Comparison of ENCODE assay signal across 8 cellular contexts in genomic region chr1:231419738-231420298, GRCh38. TPM values are rescaled to one million over a fixed set of nuclear protein-coding genes. Genes with fewer than 3 reads are reported as not detected.
A peak's percentile ranks its signal among the peaks of the same experiment; 100 is the strongest.
DNase-seq lines count a peak whose midpoint lies in the region; ATAC-seq and TF ChIP-seq lines count a peak whose summit lies in the region.

No MANE protein-coding gene starts in this region.

- TF ChIP-seq CTCF in AG04449 (IDR thresholded peaks at IDR 0.05; ENCODE audit: insufficient read depth, low read length, missing control alignments) (no peak), brain microvascular endothelial cell (IDR thresholded peaks at IDR 0.05; ENCODE audit: low read depth, low read length, missing control alignments) (no peak)

- H3K36me3 ChIP-seq in brain microvascular endothelial cell (replicated peaks) = no peaks in the 10 kb centered on the region
- H3K36me3 ChIP-seq in muscle layer of colon (ENCODE audit: insufficient read depth, low read length) = no peaks in the 10 kb centered on the region

- H3K27me3 Mint-ChIP-seq in IgD-negative memory B cell = no peaks in the 10 kb centered on the region

- H3K4me1 ChIP-seq in muscle layer of colon (ENCODE audit: insufficient read depth, low read length) = peaks cover 45% of the 10 kb centered on the region

- CTCF ChIA-PET in AG04449 (lab: Yijun Ruan, JAX) = interaction anchor here (1.1 to 3.9 kb wide), 6 partner anchors 10 to 62 kb away, joined by 3 to 16 read pairs (median 4); no protein-coding TSS in a partner anchor

- in situ Hi-C loops in brain microvascular endothelial cell (cut with HindIII; ENCODE audit: low pct_ligation_motif_present, low sequenced_read_pairs) = no loop called here

- H3K4me1 Mint-ChIP-seq in IgD-negative memory B cell = peaks cover 36 to 51% (median 46%) of the 10 kb centered on the region in 3 donors

- DNase-seq in AG04449 (ENCODE audit: low read depth, low spot score) = no peak
- no peak for DNase-seq in brain microvascular endothelial cell
- no peak for DNase-seq in SIG-M5 treated with dmso at 0.1 percent for 504 hours (lab: John Stamatoyannopoulos, UW; ENCODE audit: unreplicated experiment)
- no peak for DNase-seq in NCI-H128 (lab: John Stamatoyannopoulos, UW; ENCODE audit: unreplicated experiment)

- H3K36me3 Mint-ChIP-seq in IgD-negative memory B cell = no peaks in the 10 kb centered on the region

- POLR2A ChIA-PET in AG04449 (lab: Yijun Ruan, JAX) = interaction anchor here (0.6 to 1.8 kb wide), 2 partner anchors 16 to 108 kb away, joined by 3 to 6 read pairs; no protein-coding TSS in a partner anchor

- H3K27me3 ChIP-seq in brain microvascular endothelial cell (replicated peaks) (no peaks in the 10 kb centered on the region), muscle layer of colon (ENCODE audit: control insufficient read depth in 1 of 2, insufficient read depth in 2 of 2, low read length in 2 of 2) (no peaks in the 10 kb centered on the region)

- peak overlapping the region; percentile 90 to 99 (median 98) for H3K4me3 Mint-ChIP-seq in IgD-negative memory B cell

- ATAC-seq in HG03135 (IDR thresholded peaks at IDR 0.05; ENCODE audit: unreplicated experiment) (no peak), HG03520 (IDR thresholded peaks at IDR 0.05; ENCODE audit: unreplicated experiment) (no peak)

- H3K27ac Mint-ChIP-seq in IgD-negative memory B cell = peak overlapping the region; percentile 7 to 80 (median 27)

- peak overlapping the region; percentile 44 for H3K9ac ChIP-seq in muscle layer of colon (ENCODE audit: low read length)

- no peaks in the 10 kb centered on the region for H3K9me3 Mint-ChIP-seq in IgD-negative memory B cell

- no peaks in the 10 kb centered on the region for H3K9me3 ChIP-seq in muscle layer of colon (ENCODE audit: low read length)

- H3K27ac ChIP-seq in brain microvascular endothelial cell (peak overlapping the region; percentile 86), muscle layer of colon (ENCODE audit: low read depth, low read length) (peak overlapping the region; percentile 87)

- H3K4me3 ChIP-seq in AG04449 (ENCODE audit: low read depth, low read length) = peak overlapping the region; percentile 86
- peak overlapping the region; percentile 83 for H3K4me3 ChIP-seq in brain microvascular endothelial cell (ENCODE audit: low read depth, low read length)
- peak overlapping the region; percentile 62 to 65 for H3K4me3 ChIP-seq in muscle layer of colon (ENCODE audit: low read depth in 1 of 2, low read length in 2 of 2)

RNA-seq across cellular contexts. Expression of gene EGLN1, which starts 2.3 kb away (rescaled TPM):
- polyA plus RNA-seq in IgD-negative memory B cell = 32.8 TPM
